In the genomic region with DNA sequence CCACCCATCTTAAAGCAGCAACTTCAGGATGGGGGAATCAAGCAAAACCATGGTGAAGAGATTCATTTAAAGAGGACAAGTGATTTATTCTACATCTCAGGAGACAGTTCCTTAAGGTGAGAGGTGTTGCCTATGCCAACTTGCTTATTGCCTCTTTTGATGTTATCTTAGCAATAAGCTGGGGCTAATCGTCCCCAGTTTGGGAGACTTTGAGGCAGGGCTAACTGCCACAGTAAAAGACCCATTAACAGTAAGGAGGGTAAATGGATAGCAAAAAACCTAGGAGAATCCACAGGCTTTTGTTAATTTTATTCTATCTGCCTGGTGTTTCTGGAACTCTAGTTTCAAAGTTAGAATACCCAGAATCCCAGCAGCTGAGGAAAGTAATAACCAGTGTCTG, we compare ENCODE assay signal across 16 cellular contexts. TPM values are rescaled to one million over a fixed set of nuclear protein-coding genes. Genes with fewer than 3 reads are reported as not detected.
DNase-seq lines count a peak whose midpoint lies in the region; ATAC-seq, FAIRE-seq and TF ChIP-seq lines count a peak whose summit lies in the region.
"Had no signal": no experiment of that assay in that cellular context is flagged by ENCODE, and none has a peak within 500 bp of the region (broad histone marks: within the 10 kb centered on the region; RNA-seq: fewer than 3 reads in every experiment).

No MANE protein-coding gene starts in this region.

- no peaks in the 10 kb centered on the region for H3K79me2 ChIP-seq in parathyroid adenoma
- no peaks in the 10 kb centered on the region for H3K79me2 ChIP-seq in H9 (ENCODE audit: insufficient read depth, low read length)

- H3K36me3 Mint-ChIP-seq in H9 (ENCODE audit: insufficient read depth in 1 of 3, low read depth in 3 of 3): no peaks in the 10 kb centered on the region
- H3K36me3 Mint-ChIP-seq in CD4-positive, alpha-beta T cell (ENCODE audit: low read depth): no peaks in the 10 kb centered on the region

- no peak overlapping the region for H3T11ph ChIP-seq in H9 (ENCODE audit: low read length)

- H2AFZ ChIP-seq in parathyroid adenoma (peak overlapping the region; percentile 48), H9 (ENCODE audit: low read length) (no peak overlapping the region)

- no peak overlapping the region for H4K91ac ChIP-seq in H9 (ENCODE audit: insufficient read length, low read depth, low read length)

- no peak for TF ChIP-seq POLR2A in gastroesophageal sphincter (IDR thresholded peaks at IDR 0.05)

- no peak for FAIRE-seq in small intestine (lab: Jason Lieb, UNC)

- peaks cover 14% of the 10 kb centered on the region for H3K4me1 ChIP-seq in adipocyte (ENCODE audit: control insufficient read depth, insufficient read depth, low read length)
- peaks cover 0 to 14% (median 0%) of the 10 kb centered on the region in 3 donors for H3K4me1 ChIP-seq in gastroesophageal sphincter
- H3K4me1 ChIP-seq in parathyroid adenoma: peaks cover 3% of the 10 kb centered on the region
- peaks cover 0 to 26% (median 15%) of the 10 kb centered on the region in 4 donors for H3K4me1 ChIP-seq in tibial artery
- no peaks in the 10 kb centered on the region for H3K4me1 ChIP-seq in H9 (ENCODE audit: insufficient read depth, low read length)
- no peaks in the 10 kb centered on the region for H3K4me1 ChIP-seq in small intestine (ENCODE audit: control insufficient read depth in 2 of 2, insufficient read depth in 1 of 2, low read depth in 1 of 2, low read length in 1 of 2)

- no peak overlapping the region for H2BK15ac ChIP-seq in H9 (ENCODE audit: low read depth, low read length)

- H3K4me3 ChIP-seq in adipocyte (ENCODE audit: low read length) (peak overlapping the region; percentile 73), gastroesophageal sphincter (no peak overlapping the region), parathyroid adenoma (ENCODE audit: low read depth, low read length) (no peak overlapping the region), tibial artery (peak overlapping the region; percentile 25 to 33), small intestine (ENCODE audit: low read depth in 1 of 2, low read length in 2 of 2) (no peak overlapping the region)

- H3K4me2 ChIP-seq in parathyroid adenoma (ENCODE audit: low read length) (no peak overlapping the region), H9 (ENCODE audit: insufficient read depth, insufficient read length, low read length) (no peak overlapping the region)
- H3K4me2 ChIP-seq: KMS-11 had no signal

- intact Hi-C loops in tibial artery (cut with DNase I; ENCODE audit: low total_unique reads): loop anchor here (5.0 kb wide), 1 partner anchor 85 kb away; a partner anchor contains a TSS
- intact Hi-C loops in CD4-positive, alpha-beta T cell (cut with DNase I, micrococcal nuclease): no loop called here

- H4K20me1 ChIP-seq in H9 (ENCODE audit: control insufficient read depth, insufficient read depth, insufficient read length): no peaks in the 10 kb centered on the region

- H3K9ac ChIP-seq in adipocyte (ENCODE audit: low read length): no peak overlapping the region
- H3K9ac ChIP-seq in parathyroid adenoma: no peak overlapping the region
- no peak overlapping the region for H3K9ac ChIP-seq in H9 (ENCODE audit: extremely low read depth, insufficient read length, low read length)
- H3K9ac ChIP-seq: KMS-11 had no signal

- no peak for TF ChIP-seq CTCF in gastroesophageal sphincter (IDR thresholded peaks at IDR 0.05)
- no peak for TF ChIP-seq CTCF in parathyroid adenoma (IDR thresholded peaks at IDR 0.05)
- no peak for TF ChIP-seq CTCF in tibial artery (IDR thresholded peaks at IDR 0.05)
- TF ChIP-seq CTCF in H9 (conservative IDR thresholded peaks at IDR 0.05): no peak
- TF ChIP-seq CTCF in CD4-positive, alpha-beta T cell (IDR thresholded peaks at IDR 0.05): no peak

- POLR2A ChIA-PET in CD4-positive, alpha-beta T cell (lab: Charles Lee): no interaction called here

- H2BK5ac ChIP-seq in H9 (ENCODE audit: insufficient read length, low read length): no peak overlapping the region

- H3K36me3 ChIP-seq in adipocyte (ENCODE audit: control insufficient read depth, insufficient read depth, low read length, severe bottlenecking): no peaks in the 10 kb centered on the region
- no peaks in the 10 kb centered on the region for H3K36me3 ChIP-seq in gastroesophageal sphincter
- H3K36me3 ChIP-seq in parathyroid adenoma (ENCODE audit: control insufficient read depth, insufficient read depth, low read length): no peaks in the 10 kb centered on the region
- H3K36me3 ChIP-seq in tibial artery: no peaks in the 10 kb centered on the region
- H3K36me3 ChIP-seq in small intestine (ENCODE audit: control insufficient read depth in 2 of 2, insufficient read depth in 2 of 2, low read length in 2 of 2): no peaks in the 10 kb centered on the region

- H3K23ac ChIP-seq in H9 (ENCODE audit: insufficient read length, low read depth, low read length): no peak overlapping the region

- no peak overlapping the region for H2BK20ac ChIP-seq in H9 (ENCODE audit: low read depth, low read length, poor library complexity, severe bottlenecking)

- no peak overlapping the region for H3K27ac Mint-ChIP-seq in H9
- H3K27ac Mint-ChIP-seq in CD4-positive, alpha-beta T cell: no peak overlapping the region
- H3K27ac Mint-ChIP-seq: activated B cell treated with CpG ODN at 0.5 μM for 24 hours; T-helper 1 cell treated with Interleukin-12 subunit alpha and Interleukin-12 subunit beta and Interleukin-4 antibody, amounts not matched to agents 30 μg/mL and 1 μg/mL, for 36 hours had no signal

- no peak overlapping the region for H2AK5ac ChIP-seq in H9 (ENCODE audit: insufficient read length, low read length)

- H3K4me1 Mint-ChIP-seq in H9: peaks cover 8 to 10% of the 10 kb centered on the region in 2 experiments
- H3K4me1 Mint-ChIP-seq in CD4-positive, alpha-beta T cell (ENCODE audit: low read depth): peaks cover 2% of the 10 kb centered on the region

- no peak overlapping the region for H4K5ac ChIP-seq in H9 (ENCODE audit: insufficient read length, low read depth, low read length)

- H2BK12ac ChIP-seq in H9 (ENCODE audit: insufficient read length, low read depth, low read length): no peak overlapping the region

- no peaks in the 10 kb centered on the region for H3K79me1 ChIP-seq in H9 (ENCODE audit: insufficient read depth, low read depth, low read length, poor library complexity, severe bottlenecking)

- no peak overlapping the region for H4K8ac ChIP-seq in H9 (replicated peaks; ENCODE audit: insufficient read length, low read depth, low read length)

- H3K9me3 Mint-ChIP-seq in H9: no peaks in the 10 kb centered on the region
- no peaks in the 10 kb centered on the region for H3K9me3 Mint-ChIP-seq in CD4-positive, alpha-beta T cell
- H3K9me3 Mint-ChIP-seq: activated B cell treated with CpG ODN at 0.5 μM for 24 hours; T-helper 1 cell treated with Interleukin-12 subunit alpha and Interleukin-12 subunit beta and Interleukin-4 antibody, amounts not matched to agents 30 μg/mL and 1 μg/mL, for 36 hours had no signal

- H3K27ac ChIP-seq in gastroesophageal sphincter (peak overlapping the region; percentile 21 to 46 (median 38)), parathyroid adenoma (no peak overlapping the region), tibial artery (peak overlapping the region; percentile 69 to 72), H9 (ENCODE audit: insufficient read length, low read depth, low read length) (no peak overlapping the region), small intestine (ENCODE audit: low read depth in 1 of 2, low read length in 1 of 2) (no peak overlapping the region)
- H3K27ac ChIP-seq in CD4-positive, alpha-beta T cell (ENCODE audit: low read depth, low read length): no peak overlapping the region
- H3K27ac ChIP-seq: KMS-11 had no signal

- no peak overlapping the region for H3K18ac ChIP-seq in H9 (ENCODE audit: insufficient read length, low read depth, low read length)

- no peak overlapping the region for H3K4me3 Mint-ChIP-seq in H9
- H3K4me3 Mint-ChIP-seq in CD4-positive, alpha-beta T cell: no peak overlapping the region
- H3K4me3 Mint-ChIP-seq: activated B cell treated with CpG ODN at 0.5 μM for 24 hours; naive thymus-derived CD4-positive, alpha-beta T cell; T-helper 1 cell treated with Interleukin-12 subunit alpha and Interleukin-12 subunit beta and Interleukin-4 antibody, amounts not matched to agents 30 μg/mL and 1 μg/mL, for 36 hours had no signal

- DNase-seq in adipocyte (ENCODE audit: low read depth): no peak
- no peak for DNase-seq in tibial artery
- no peak for DNase-seq in H9
- no peak for DNase-seq in small intestine
- no peak for DNase-seq in CD4-positive, alpha-beta T cell
- DNase-seq: activated B cell treated with CpG ODN at 0.5 μM for 24 hours; effector CD8-positive, alpha-beta T cell; H7; naive thymus-derived CD4-positive, alpha-beta T cell; NCI-H1436; NCI-H345 had no signal

- CTCF ChIA-PET in CD4-positive, alpha-beta T cell (lab: Charles Lee): no interaction called here

- H3K14ac ChIP-seq in H9 (ENCODE audit: insufficient read depth, low read length): no peak overlapping the region

- H2BK120ac ChIP-seq in H9 (ENCODE audit: low read depth, low read length, poor library complexity, severe bottlenecking): no peak overlapping the region

- H3K9me3 ChIP-seq in adipocyte (ENCODE audit: control insufficient read depth, low read length) (no peaks in the 10 kb centered on the region), gastroesophageal sphincter (no peaks in the 10 kb centered on the region), parathyroid adenoma (ENCODE audit: control insufficient read depth, low read length) (no peaks in the 10 kb centered on the region), tibial artery (no peaks in the 10 kb centered on the region), H9 (ENCODE audit: control insufficient read depth, low read depth, low read length) (no peaks in the 10 kb centered on the region), small intestine (ENCODE audit: control insufficient read depth, low read depth) (no peaks in the 10 kb centered on the region)
- no peaks in the 10 kb centered on the region for H3K9me3 ChIP-seq in CD4-positive, alpha-beta T cell (ENCODE audit: control insufficient read depth, low read length)

- H3K27me3 ChIP-seq in adipocyte (replicated peaks; ENCODE audit: control insufficient read depth, insufficient read depth, low read length) (no peaks in the 10 kb centered on the region), gastroesophageal sphincter (no peaks in the 10 kb centered on the region), parathyroid adenoma (ENCODE audit: control insufficient read depth, insufficient read depth, low read length) (no peaks in the 10 kb centered on the region), tibial artery (no peaks in the 10 kb centered on the region), H9 (ENCODE audit: insufficient read depth, low read length) (no peaks in the 10 kb centered on the region), small intestine (ENCODE audit: control insufficient read depth in 2 of 2, insufficient read depth in 2 of 2, low read length in 2 of 2) (no peaks in the 10 kb centered on the region)
- no peaks in the 10 kb centered on the region for H3K27me3 ChIP-seq in CD4-positive, alpha-beta T cell (ENCODE audit: control insufficient read depth, insufficient read depth, low read length)

- no peaks in the 10 kb centered on the region for H3K27me3 Mint-ChIP-seq in H9 (ENCODE audit: low read depth)
- no peaks in the 10 kb centered on the region for H3K27me3 Mint-ChIP-seq in CD4-positive, alpha-beta T cell
- H3K27me3 Mint-ChIP-seq: activated B cell treated with CpG ODN at 0.5 μM for 24 hours had no signal

- H3K23me2 ChIP-seq in H9 (ENCODE audit: insufficient read length, low read depth, low read length, poor library complexity, severe bottlenecking): no peaks in the 10 kb centered on the region

- H3K4ac ChIP-seq in H9 (ENCODE audit: low read depth, low read length): no peak overlapping the region

- H3K56ac ChIP-seq in H9 (ENCODE audit: insufficient read length, low read depth, low read length): no peak overlapping the region

- TF ChIP-seq EP300 in gastroesophageal sphincter (IDR thresholded peaks at IDR 0.05): no peak

- WGBS in gastroesophageal sphincter (ENCODE audit: low coverage in 1 of 2), 2 donors: 13 to 25% methylated on average over 1 of the region's 1 CpG
- no CpG with 5 or more reads among the region's 1 CpG for WGBS in H9 (ENCODE audit: extremely low coverage, insufficient read length, low lambda C conversion rate)
- WGBS in small intestine, 3 donors: 21 to 54% (median 44%) methylated on average over 1 of the region's 1 CpG

- ATAC-seq in gastroesophageal sphincter: no peak
- no peak for ATAC-seq in CD4-positive, alpha-beta T cell (ENCODE audit: poor library complexity)
- ATAC-seq: left lobe of liver; naive thymus-derived CD4-positive, alpha-beta T cell had no signal

RNA-seq across cellular contexts. Expression of a gene that starts 22.1 kb away (rescaled TPM):
- total RNA-seq in gastroesophageal sphincter (10 to 100 TPM; 26.1 to 35.3 (median 27.5) TPM), H9 (2021) (14.6 and 17.0 TPM in 2 replicates)
- 10 to 100 TPM in 1 of 3 donors, 1 to 10 TPM in 2; 8.9 to 10.2 (median 10.0) TPM for polyA plus RNA-seq in small intestine
- total RNA-seq in CD4-positive, alpha-beta T cell: 100 to 1,000 TPM; 113 to 127 TPM

Comparison
In these comparisons a context has a peak if more than half of its experiments do, and no peak if none do; other contexts are left out.
1. H3K4me3 ChIP-seq: peak in adipocyte (single experiment) and tibial artery (2 of 2); none in gastroesophageal sphincter (0 of 2), parathyroid adenoma (single experiment) and small intestine (0 of 2).
2. H3K27ac ChIP-seq: peak in gastroesophageal sphincter (4 of 4) and tibial artery (2 of 2); none in parathyroid adenoma (single experiment), H9 (single experiment), small intestine (0 of 2) and CD4-positive, alpha-beta T cell (single experiment).